In genomic region chr12:24979286-24979685, GRCh38 we compare ENCODE assay signal across 22 cellular contexts. TPM values are rescaled to one million over a fixed set of nuclear protein-coding genes. Genes with fewer than 3 reads are reported as not detected.
A peak's percentile ranks its signal among the peaks of the same experiment; 100 is the strongest.
DNase-seq lines count a peak whose midpoint lies in the region; ATAC-seq and TF ChIP-seq lines count a peak whose summit lies in the region.
"Had no signal": no experiment of that assay in that cellular context is flagged by ENCODE, and none has a peak within 500 bp of the region (broad histone marks: within the 10 kb centered on the region; RNA-seq: fewer than 3 reads in every experiment).

No MANE protein-coding gene starts in this region.

- DNase-seq in Right ventricle myocardium superior: peak; percentile 54
- no peak for DNase-seq in right atrium auricular region (ENCODE audit: low spot score)
- DNase-seq in OCI-M1 (lab: John Stamatoyannopoulos, UW): peak; percentile 66
- peak; percentile 16 for DNase-seq in left ventricle myocardium inferior
- DNase-seq in upper lobe of right lung: no peak
- DNase-seq: activated CD4-positive, alpha-beta T cell treated with anti-CD3 and anti-CD28 coated beads for 48 hours; activated effector memory CD4-positive, alpha-beta T cell treated with Interleukin-2 at 50 U/mL for 16 hours; CD4-positive, CD25-positive, alpha-beta regulatory T cell; dermis blood vessel endothelial cell; Kasumi-1; NCI-H1436; NCI-H2171; NCI-H69; T1000 had no signal

- TF ChIP-seq CTCF in right atrium auricular region (IDR thresholded peaks at IDR 0.05): no peak
- no peak for TF ChIP-seq CTCF in left ventricle myocardium inferior (IDR thresholded peaks at IDR 0.05; ENCODE audit: borderline replicate concordance)
- no peak for TF ChIP-seq CTCF in upper lobe of right lung (IDR thresholded peaks at IDR 0.05)

- H3K4me1 ChIP-seq in right atrium auricular region (no peaks in the 10 kb centered on the region), left ventricle myocardium inferior (no peaks in the 10 kb centered on the region), upper lobe of right lung (no peaks in the 10 kb centered on the region)
- H3K4me1 ChIP-seq: vagina had no signal

- H3K36me3 ChIP-seq in right atrium auricular region (no peaks in the 10 kb centered on the region), left ventricle myocardium inferior (no peaks in the 10 kb centered on the region), upper lobe of right lung (no peaks in the 10 kb centered on the region)
- H3K36me3 ChIP-seq: vagina had no signal

- intact Hi-C loops in Right ventricle myocardium superior (cut with DNase I): no loop called here
- intact Hi-C loops in left ventricle myocardium inferior (cut with micrococcal nuclease): no loop called here
- intact Hi-C loops in upper lobe of right lung (cut with DNase I): no loop called here

- H3K9me3 ChIP-seq in right atrium auricular region (peaks cover 0 to 19% of the 10 kb centered on the region in 2 donors), left ventricle myocardium inferior (replicated peaks) (peaks cover 28% of the 10 kb centered on the region), upper lobe of right lung (no peaks in the 10 kb centered on the region)
- H3K9me3 ChIP-seq: vagina had no signal

- H3K4me3 ChIP-seq in right atrium auricular region: no peak overlapping the region
- H3K4me3 ChIP-seq in left ventricle myocardium inferior: no peak overlapping the region
- no peak overlapping the region for H3K4me3 ChIP-seq in upper lobe of right lung
- H3K4me3 ChIP-seq: hepatocyte, SK-N-MC, vagina had no signal

- H3K27ac ChIP-seq in right atrium auricular region (no peak overlapping the region), left ventricle myocardium inferior (replicated peaks) (no peak overlapping the region), upper lobe of right lung (no peak overlapping the region)
- H3K27ac ChIP-seq: hepatocyte, SK-N-MC, vagina had no signal

- no peaks in the 10 kb centered on the region for H3K27me3 ChIP-seq in right atrium auricular region
- H3K27me3 ChIP-seq in left ventricle myocardium inferior (ENCODE audit: low read depth): no peaks in the 10 kb centered on the region
- no peaks in the 10 kb centered on the region for H3K27me3 ChIP-seq in upper lobe of right lung
- H3K27me3 ChIP-seq: hepatocyte, vagina had no signal

- ATAC-seq in Right ventricle myocardium superior (ENCODE audit: poor library complexity) (peak; percentile 29), upper lobe of right lung (peak; percentile 74), GM21825 (IDR thresholded peaks at IDR 0.05; ENCODE audit: unreplicated experiment) (no peak), HG02840 (IDR thresholded peaks at IDR 0.05; ENCODE audit: low FRiP score, unreplicated experiment) (no peak), GM18867 (IDR thresholded peaks at IDR 0.05; ENCODE audit: unreplicated experiment) (no peak)
- ATAC-seq: natural killer cell treated with Interleukin-12 subunit alpha and Interleukin-12 subunit beta and Interleukin-15 and Interleukin-18, amount 100 ng/mL, for 72 hours had no signal

RNA-seq across cellular contexts. Expression of gene BCAT1, which starts 30.4 kb away (rescaled TPM):
- total RNA-seq in Right ventricle myocardium superior (5.1 TPM), right atrium auricular region (10 to 100 TPM in 1 of 2 donors, 1 to 10 TPM in 1; 3.4 to 13.1 TPM), left ventricle myocardium inferior (4.3 TPM), upper lobe of right lung (82.5 TPM)
- total RNA-seq: HT-29 had no signal

Comparison
In these comparisons a context has a peak if more than half of its experiments do, and no peak if none do; other contexts are left out.
1. DNase-seq: peak in Right ventricle myocardium superior (single experiment), OCI-M1 (single experiment) and left ventricle myocardium inferior (single experiment); none in right atrium auricular region (single experiment) and upper lobe of right lung (single experiment).
2. ATAC-seq: peak in Right ventricle myocardium superior (single experiment) and upper lobe of right lung (single experiment); none in GM21825 (single experiment), HG02840 (single experiment) and GM18867 (single experiment).